16 cellular contexts compared by ENCODE assay signal in the genomic region with DNA sequence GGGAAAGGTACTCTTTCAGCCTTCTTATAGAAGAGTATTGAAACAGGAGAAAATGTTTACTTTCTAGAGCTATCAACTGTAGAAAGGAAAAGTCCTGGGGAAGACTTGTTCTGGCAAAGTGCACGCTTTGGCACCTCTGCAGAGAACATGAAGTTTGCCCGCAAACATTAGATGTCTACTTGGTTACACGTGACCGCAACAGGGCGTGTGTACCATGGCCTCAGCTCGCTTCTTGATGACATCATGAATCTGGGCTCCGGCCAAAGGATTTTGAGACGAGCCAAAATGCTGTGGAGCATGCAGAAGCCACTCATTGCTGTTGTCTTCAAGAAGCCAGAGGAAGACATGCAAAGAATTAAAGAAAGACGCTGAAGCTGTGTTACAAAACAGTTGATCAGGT. TPM values are rescaled to one million over a fixed set of nuclear protein-coding genes. Genes with fewer than 3 reads are reported as not detected.
DNase-seq lines count a peak whose midpoint lies in the region; ATAC-seq and TF ChIP-seq lines count a peak whose summit lies in the region.
"Had no signal": no experiment of that assay in that cellular context is flagged by ENCODE, and none has a peak within 500 bp of the region (broad histone marks: within the 10 kb centered on the region; RNA-seq: fewer than 3 reads in every experiment).

No MANE protein-coding gene starts in this region.

- no peak for ATAC-seq in GM19395 (IDR thresholded peaks at IDR 0.05; ENCODE audit: unreplicated experiment)
- ATAC-seq: upper lobe of right lung had no signal

- peaks cover 13% of the 10 kb centered on the region for H3K4me1 Mint-ChIP-seq in Calu3 (ENCODE audit: low read depth, unreplicated experiment)
- H3K4me1 Mint-ChIP-seq: mesothelial cell of epicardium had no signal

- no TSS peak for BruUV-seq in Calu3 (replicated peaks; lab: Mats Ljungman, UMichigan)

- TF ChIP-seq CTCF in Calu3 (IDR thresholded peaks at IDR 0.05; ENCODE audit: unreplicated experiment): no peak
- TF ChIP-seq CTCF in fibroblast of mammary gland (conservative IDR thresholded peaks at IDR 0.05; ENCODE audit: control insufficient read depth, insufficient read depth, low read depth, low read length): no peak
- TF ChIP-seq CTCF in testis (IDR thresholded peaks at IDR 0.05): no peak
- TF ChIP-seq CTCF in GM13977 (IDR thresholded peaks at IDR 0.05; ENCODE audit: extremely low read depth, insufficient read depth, missing control alignments): no peak

- H3K27ac ChIP-seq in testis: no peak overlapping the region
- H3K27ac ChIP-seq: coronary artery, upper lobe of right lung had no signal

- CTCF ChIA-PET in Calu3 (lab: Charles Lee): no interaction called here

- H3K4me3 Mint-ChIP-seq in Calu3 (ENCODE audit: low read depth, unreplicated experiment): peak overlapping the region; percentile 13
- H3K4me3 Mint-ChIP-seq: IgD-negative memory B cell, mesothelial cell of epicardium had no signal

- no peak overlapping the region for H3K27ac Mint-ChIP-seq in Calu3 (ENCODE audit: unreplicated experiment)
- H3K27ac Mint-ChIP-seq: IgD-negative memory B cell, mesothelial cell of epicardium had no signal

- no peak overlapping the region for H3K4me3 ChIP-seq in fibroblast of mammary gland (ENCODE audit: control insufficient read depth, low read depth, low read length)
- no peak overlapping the region for H3K4me3 ChIP-seq in testis
- H3K4me3 ChIP-seq: coronary artery, upper lobe of right lung had no signal

- H3K4me1 ChIP-seq in testis: no peaks in the 10 kb centered on the region

- H3K27me3 ChIP-seq in testis: no peaks in the 10 kb centered on the region
- H3K27me3 ChIP-seq: upper lobe of right lung had no signal

- DNase-seq in Calu3 (peak; percentile 49), NCI-H446 treated with DMSO at 0.1 percent for 48 hours (lab: John Stamatoyannopoulos, UW) (peak; percentile 14), fibroblast of mammary gland (ENCODE audit: low read depth) (peak; percentile 92), posterior vena cava (ENCODE audit: low spot score) (peak; percentile 88), testis (no peak), GM13977 (ENCODE audit: low spot score) (no peak), D341Med (ENCODE audit: low spot score) (no peak)
- DNase-seq: activated gamma-delta T cell treated with Interleukin-2 at 50 U/mL for 16 hours, hypothalamus, NCI-H2227 treated with DMSO at 0.1 percent for 48 hours, SK-N-SH, upper lobe of right lung had no signal

- no peaks in the 10 kb centered on the region for H3K27me3 Mint-ChIP-seq in Calu3 (ENCODE audit: unreplicated experiment)

- intact Hi-C loops in Calu3 (cut with micrococcal nuclease; ENCODE audit: unreplicated experiment) (no loop called here), posterior vena cava (cut with DNase I) (no loop called here), testis (cut with DNase I; ENCODE audit: low total_unique reads) (no loop called here)

- in situ Hi-C loops in GM13977 (cut with MboI; ENCODE audit: low pct_unique_long_range_greater_than_20kb, low sequenced_read_pairs, unreplicated experiment): no loop called here

- no peaks in the 10 kb centered on the region for H3K9me3 ChIP-seq in testis
- H3K9me3 ChIP-seq: SK-N-SH, upper lobe of right lung had no signal

- no peaks in the 10 kb centered on the region for H3K36me3 ChIP-seq in testis (ENCODE audit: low read depth, missing control alignments)
- H3K36me3 ChIP-seq: upper lobe of right lung had no signal

- no peak for TF ChIP-seq POLR2A in testis (IDR thresholded peaks at IDR 0.05)

- 80 to 86% methylated on average over 9 of the region's 9 CpGs for WGBS in testis, 2 donors

- H3K36me3 Mint-ChIP-seq in Calu3 (ENCODE audit: insufficient read depth, unreplicated experiment): no peaks in the 10 kb centered on the region
- H3K36me3 Mint-ChIP-seq: mesothelial cell of epicardium had no signal

- no peaks in the 10 kb centered on the region for H3K9me3 Mint-ChIP-seq in Calu3 (ENCODE audit: low read depth, unreplicated experiment)

RNA-seq across cellular contexts. Expression of a gene that starts 8.6 kb away (rescaled TPM):
- total RNA-seq in Calu3 (2022) (not detected in 2 replicates), posterior vena cava (under 1 TPM; 0.42 to 0.57 TPM), testis (not detected)
- not detected for polyA plus RNA-seq in testis (ENCODE audit: insufficient read depth, low read depth, low replicate concordance)
- total RNA-seq: mesothelial cell of epicardium, upper lobe of right lung had no signal
- polyA plus RNA-seq: IgD-negative memory B cell, SK-N-SH had no signal

RNA-seq across cellular contexts. Expression of a gene that starts 26.0 kb away (rescaled TPM):
- total RNA-seq in Calu3 (2022) (21.6 and 23.6 TPM in 2 replicates), posterior vena cava (under 1 TPM in 1 of 2 donors, not detected in 1; 0.24 TPM), testis (1 to 10 TPM; 5.9 to 8.5 TPM)
- 9.8 TPM for polyA plus RNA-seq in testis (ENCODE audit: insufficient read depth, low read depth, low replicate concordance)

RNA-seq across cellular contexts. Expression of a gene that starts 43.0 kb away (rescaled TPM):
- total RNA-seq in Calu3 (2022): not detected in 2 replicates
- total RNA-seq in posterior vena cava: under 1 TPM; 0.46 to 0.81 TPM
- under 1 TPM in 1 of 2 donors, not detected in 1; 0.55 TPM for total RNA-seq in testis
- polyA plus RNA-seq in testis (ENCODE audit: insufficient read depth, low read depth, low replicate concordance): not detected
- total RNA-seq: mesothelial cell of epicardium, upper lobe of right lung had no signal
- polyA plus RNA-seq: IgD-negative memory B cell, SK-N-SH had no signal

RNA-seq across cellular contexts. Expression of a gene that starts 53.5 kb away (rescaled TPM):
- total RNA-seq in Calu3 (2022) (114 and 119 TPM in 2 replicates), posterior vena cava (100 to 1,000 TPM; 388 to 407 TPM), testis (100 to 1,000 TPM; 164 to 222 TPM)
- polyA plus RNA-seq in testis (ENCODE audit: insufficient read depth, low read depth, low replicate concordance): 190 TPM

Comparison
In these comparisons a context has a peak if more than half of its experiments do, and no peak if none do; other contexts are left out.
1. DNase-seq: peak in Calu3 (single experiment), NCI-H446 treated with DMSO at 0.1 percent for 48 hours (single experiment), fibroblast of mammary gland (single experiment) and posterior vena cava (single experiment); none in testis (single experiment), GM13977 (single experiment) and D341Med (single experiment).
2. RNA of a gene that starts 26.0 kb away (total RNA-seq): 21.6 to 23.6 TPM in Calu3 and 5.9 to 8.5 TPM in testis; 0.24 TPM in posterior vena cava; every median in the first group is over 4 times any median in the second.